Comparison of ENCODE assay signal across 8 cellular contexts in genomic region chr14:50001999-50002925, GRCh38.
DNase-seq lines count a peak whose midpoint lies in the region; ATAC-seq and TF ChIP-seq lines count a peak whose summit lies in the region.

No MANE protein-coding gene starts in this region.

- H3K4me2 ChIP-seq in hepatocyte, result peak overlapping the region; percentile 87

- H3K9me3 ChIP-seq in hepatocyte (ENCODE audit: low read depth) (no peaks in the 10 kb centered on the region), BE2C (no peaks in the 10 kb centered on the region)

- DNase-seq in NAMALWA (ENCODE audit: low spot score), result peak; percentile 17
- peak; percentile 56 for DNase-seq in activated T-cell treated with anti-CD3 and anti-CD28 coated beads, Interleukin-2, amount 50 U/mL, for 4 hours
- DNase-seq in hepatocyte (ENCODE audit: low spot score), result no peak
- DNase-seq in stimulated activated CD4-positive, alpha-beta T cell treated with anti-CD3 and anti-CD28 coated beads, TNF-alpha, amount 100 ng/mL, for 4 hours (ENCODE audit: low read depth in 3 of 3), result peak in 2 of 3 experiments; percentile 21 to 49
- DNase-seq in BE2C, result no peak
- DNase-seq in amniotic stem cell (lab: John Stamatoyannopoulos, UW), result no peak
- no peak for DNase-seq in caudate nucleus (lab: John Stamatoyannopoulos, UW)

- 84% methylated on average over 10 of the region's 10 CpGs for WGBS in hepatocyte (ENCODE audit: low lambda C conversion rate, missing lambda C conversion rate)

- H3K9me2 ChIP-seq in hepatocyte (replicated peaks; ENCODE audit: insufficient read depth), result no peaks in the 10 kb centered on the region

- H3K27ac ChIP-seq in hepatocyte (peak overlapping the region; percentile 98), caudate nucleus (ENCODE audit: low read depth, low read length) (no peak overlapping the region)

- peaks cover 59% of the 10 kb centered on the region for H3K4me1 Mint-ChIP-seq in activated T-cell treated with anti-CD3 and anti-CD28 coated beads, Interleukin-2, amount 50 U/mL, for 4 hours (ENCODE audit: low read depth)

- ATAC-seq in GM21381 (IDR thresholded peaks at IDR 0.05; ENCODE audit: unreplicated experiment), result peak; percentile 34
- ATAC-seq in activated T-cell treated with anti-CD3 and anti-CD28 coated beads, Interleukin-2, amount 50 U/mL, for 4 hours, result peak; percentile 3 to 10

- no peaks in the 10 kb centered on the region for H3K27me3 Mint-ChIP-seq in activated T-cell treated with anti-CD3 and anti-CD28 coated beads, Interleukin-2, amount 50 U/mL, for 4 hours (ENCODE audit: low read depth)

- no peaks in the 10 kb centered on the region for H4K20me1 ChIP-seq in hepatocyte (ENCODE audit: insufficient read depth, poor library complexity, severe bottlenecking)

- peak overlapping the region; percentile 37 for H3K4me3 ChIP-seq in hepatocyte
- no peak overlapping the region; the same call in 1 of the 2 replicates for H3K4me3 ChIP-seq in BE2C (ENCODE audit: low read depth, low read length)

- H3K4me1 ChIP-seq in hepatocyte (ENCODE audit: insufficient read depth) (peaks cover 48% of the 10 kb centered on the region), BE2C (peaks cover 28% of the 10 kb centered on the region)

- no peaks in the 10 kb centered on the region for H3K79me2 ChIP-seq in hepatocyte

- peak overlapping the region; percentile 84 for H3K4me3 Mint-ChIP-seq in activated T-cell treated with anti-CD3 and anti-CD28 coated beads, Interleukin-2, amount 50 U/mL, for 4 hours

- H2AFZ ChIP-seq in hepatocyte, result peak overlapping the region; percentile 64

- H3K36me3 ChIP-seq in hepatocyte (replicated peaks; ENCODE audit: insufficient read depth, low read depth) (no peaks in the 10 kb centered on the region), BE2C (no peaks in the 10 kb centered on the region)

- H3K9me3 Mint-ChIP-seq in activated T-cell treated with anti-CD3 and anti-CD28 coated beads, Interleukin-2, amount 50 U/mL, for 4 hours, result no peaks in the 10 kb centered on the region

- H3K27me3 ChIP-seq in hepatocyte (no peaks in the 10 kb centered on the region), BE2C (no peaks in the 10 kb centered on the region)

- H3K36me3 Mint-ChIP-seq in activated T-cell treated with anti-CD3 and anti-CD28 coated beads, Interleukin-2, amount 50 U/mL, for 4 hours (ENCODE audit: insufficient read depth), result peaks cover 2% of the 10 kb centered on the region

- TF ChIP-seq CTCF in hepatocyte (IDR thresholded peaks at IDR 0.05; ENCODE audit: poor library complexity), result no peak
- no peak for TF ChIP-seq CTCF in BE2C (IDR thresholded peaks at IDR 0.05; ENCODE audit: low read depth, low read length)

Comparison
In these comparisons a context has a peak if more than half of its experiments do, and no peak if none do; other contexts are left out.
1. DNase-seq: peak in NAMALWA (single experiment), activated T-cell treated with anti-CD3 and anti-CD28 coated beads, Interleukin-2, amount 50 U/mL, for 4 hours (single experiment) and stimulated activated CD4-positive, alpha-beta T cell treated with anti-CD3 and anti-CD28 coated beads, TNF-alpha, amount 100 ng/mL, for 4 hours (2 of 3); none in hepatocyte (single experiment), BE2C (single experiment), amniotic stem cell (single experiment) and caudate nucleus (0 of 61).